In the genomic region with DNA sequence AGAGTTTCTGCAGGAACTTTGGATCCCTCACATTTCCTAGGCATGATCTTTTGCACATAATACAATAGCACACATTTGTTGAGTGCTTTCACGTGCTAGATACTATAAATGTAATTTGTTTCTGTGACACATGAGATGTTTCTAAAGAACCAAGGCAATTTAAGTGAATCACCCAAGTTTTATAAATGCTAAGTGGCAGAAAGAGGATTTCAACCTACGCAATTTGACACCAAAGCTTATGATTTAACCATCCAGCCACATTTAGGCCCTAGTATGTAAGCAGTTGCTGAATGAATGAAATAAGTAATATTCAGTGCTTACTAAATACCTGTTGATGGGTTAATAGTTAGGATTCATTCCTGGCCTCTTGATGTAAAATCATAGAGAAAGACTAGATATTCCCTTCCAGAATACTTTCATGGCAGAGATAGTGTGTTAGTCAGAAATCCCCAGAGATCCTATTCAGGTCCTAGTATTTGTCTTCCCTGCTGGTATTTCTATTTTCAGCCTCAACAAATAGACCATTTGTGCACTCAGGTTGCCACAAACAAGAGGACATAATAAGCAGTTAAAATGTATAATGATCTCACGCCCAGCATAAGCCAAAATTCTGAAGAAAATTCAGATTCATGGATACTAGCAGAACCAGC, we compare ENCODE assay signal across 22 cellular contexts.
DNase-seq lines count a peak whose midpoint lies in the region; ATAC-seq, FAIRE-seq and TF ChIP-seq lines count a peak whose summit lies in the region.
"Had no signal": no experiment of that assay in that cellular context is flagged by ENCODE, and none has a peak within 500 bp of the region (broad histone marks: within the 10 kb centered on the region; RNA-seq: fewer than 3 reads in every experiment).

No MANE protein-coding gene starts in this region.

- no peak for TF ChIP-seq RAD21 in A549 (conservative IDR thresholded peaks at IDR 0.05 in 1 of 2, IDR thresholded peaks at IDR 0.05 in 1 of 2)

- H3K9me3 ChIP-seq in A549 = no peaks in the 10 kb centered on the region
- H3K9me3 ChIP-seq: colonic mucosa, MG63, stomach, uterus had no signal

- no peak overlapping the region for H3K4me3 Mint-ChIP-seq in HFFc6
- H3K4me3 Mint-ChIP-seq: activated B cell treated with CpG ODN at 0.5 μM for 24 hours, memory B cell, T-helper 17 cell had no signal

- H3K4me2 ChIP-seq in A549 = peak overlapping the region; percentile 74; the same call in 2 of the 3 replicates

- H3K27me3 Mint-ChIP-seq in HFFc6 (ENCODE audit: insufficient read depth) = no peaks in the 10 kb centered on the region
- H3K27me3 Mint-ChIP-seq: activated B cell treated with CpG ODN at 0.5 μM for 24 hours, memory B cell, T-helper 17 cell had no signal

- no peaks in the 10 kb centered on the region for H3K9me3 Mint-ChIP-seq in HFFc6
- H3K9me3 Mint-ChIP-seq: memory B cell had no signal

- H3K4me1 ChIP-seq in A549 = peaks cover 72% of the 10 kb centered on the region
- H3K4me1 ChIP-seq: colonic mucosa, stomach, uterus had no signal

- ATAC-seq in A549 = no peak
- ATAC-seq in activated CD4-positive, CD25-positive, alpha-beta regulatory T cell treated with anti-CD3 and anti-CD28 coated beads, Interleukin-2, amount 50 U/mL, for 24 hours = no peak
- ATAC-seq: HCT116, T-helper 17 cell had no signal

- TF ChIP-seq POLR2A in A549 (IDR thresholded peaks at IDR 0.05; ENCODE audit: low read length) = no peak

- FAIRE-seq in A549 (lab: Jason Lieb, UNC) (peak; percentile 83), urothelium cell line (lab: Jason Lieb, UNC) (no peak)

- CTCF ChIA-PET in A549 (lab: Yijun Ruan, JAX) = interaction anchor here (1.1 kb wide), 1 partner anchor 370 kb away, joined by 3 read pairs; no protein-coding TSS in a partner anchor

- peak overlapping the region; percentile 70 to 86; a peak in 5 of 6 replicates for H3K27ac ChIP-seq in A549
- H3K27ac ChIP-seq: colonic mucosa, stomach, uterus had no signal

- H3K36me3 Mint-ChIP-seq in HFFc6 (ENCODE audit: low read depth) = no peaks in the 10 kb centered on the region
- H3K36me3 Mint-ChIP-seq: memory B cell had no signal

- POLR2A ChIA-PET in A549 (lab: Yijun Ruan, JAX) = no interaction called here

- DNase-seq in A549 (ENCODE audit: low read depth in 1 of 2, low spot score in 1 of 2) = no peak
- DNase-seq in HFFc6 = peak; percentile 10
- peak; percentile 17 for DNase-seq in NCI-H774 (lab: John Stamatoyannopoulos, UW)
- peak; percentile 37 for DNase-seq in fibroblast of peridontal ligament (ENCODE audit: extremely low read depth)
- DNase-seq in activated CD8-positive, alpha-beta memory T cell treated with anti-CD3 and anti-CD28 coated beads, Interleukin-2, amount 50 U/mL, for 4 hours = no peak
- no peak for DNase-seq in urothelium cell line (ENCODE audit: low spot score)
- DNase-seq in stimulated activated CD4-positive, alpha-beta T cell treated with anti-CD3 and anti-CD28 coated beads, Interleukin-4, amount 100 ng/mL, for 24 hours = no peak
- DNase-seq: ACHN; activated B cell treated with CpG ODN at 0.5 μM for 24 hours; activated effector memory CD4-positive, alpha-beta T cell treated with Interleukin-2 at 50 U/mL for 16 hours; colonic mucosa; GDM1; islet precursor cell; MG63; NCI-H2171 treated with DMSO at 0.1 percent for 48 hours; Right ventricle myocardium superior; stomach; T-helper 17 cell; uterus had no signal

- H3K4me1 Mint-ChIP-seq in HFFc6 (ENCODE audit: low read depth) = peaks cover 70% of the 10 kb centered on the region
- H3K4me1 Mint-ChIP-seq: activated B cell treated with CpG ODN at 0.5 μM for 24 hours, memory B cell, T-helper 17 cell had no signal

- TF ChIP-seq CTCF in A549 (IDR thresholded peaks at IDR 0.05) = no peak
- TF ChIP-seq CTCF in HFFc6 (IDR thresholded peaks at IDR 0.05) = no peak

- H3K27ac Mint-ChIP-seq in HFFc6 = peak overlapping the region; percentile 60
- H3K27ac Mint-ChIP-seq: activated B cell treated with CpG ODN at 0.5 μM for 24 hours, memory B cell, T-helper 17 cell had no signal

- WGBS in A549 (ENCODE audit: missing lambda C conversion rate) = 80% methylated on average over 3 of the region's 3 CpGs

- no peak for TF ChIP-seq EP300 in A549 (IDR thresholded peaks at IDR 0.05)

- no peak overlapping the region for H3K4me3 ChIP-seq in A549
- H3K4me3 ChIP-seq: colonic mucosa, MG63, stomach, uterus had no signal

TF ChIP-seq in A549, 52 proteins besides CTCF, POLR2A, EP300 and RAD21:
- TF ChIP-seq, protein P1, sequence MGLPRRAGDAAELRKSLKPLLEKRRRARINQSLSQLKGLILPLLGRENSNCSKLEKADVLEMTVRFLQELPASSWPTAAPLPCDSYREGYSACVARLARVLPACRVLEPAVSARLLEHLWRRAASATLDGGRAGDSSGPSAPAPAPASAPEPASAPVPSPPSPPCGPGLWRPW (IDR thresholded peaks at IDR 0.05) = no peak
- TF ChIP-seq GATA3 (IDR thresholded peaks at IDR 0.05; ENCODE audit: borderline replicate concordance) (no peak), CHD2 (IDR thresholded peaks at IDR 0.05; ENCODE audit: low read length, partially characterized antibody) (no peak), JUNB (IDR thresholded peaks at IDR 0.05) (no peak), ZNF302 (CRISPR knock-in tag; IDR thresholded peaks at IDR 0.05) (no peak), MYC (IDR thresholded peaks at IDR 0.05; ENCODE audit: borderline replicate concordance, low read length) (no peak), ZC3H11A (IDR thresholded peaks at IDR 0.05) (no peak), RCOR1 (IDR thresholded peaks at IDR 0.05; ENCODE audit: low read depth, low read length) (no peak), EHMT2 (IDR thresholded peaks at IDR 0.05; ENCODE audit: low read depth) (no peak)
- TF ChIP-seq, protein P2, sequence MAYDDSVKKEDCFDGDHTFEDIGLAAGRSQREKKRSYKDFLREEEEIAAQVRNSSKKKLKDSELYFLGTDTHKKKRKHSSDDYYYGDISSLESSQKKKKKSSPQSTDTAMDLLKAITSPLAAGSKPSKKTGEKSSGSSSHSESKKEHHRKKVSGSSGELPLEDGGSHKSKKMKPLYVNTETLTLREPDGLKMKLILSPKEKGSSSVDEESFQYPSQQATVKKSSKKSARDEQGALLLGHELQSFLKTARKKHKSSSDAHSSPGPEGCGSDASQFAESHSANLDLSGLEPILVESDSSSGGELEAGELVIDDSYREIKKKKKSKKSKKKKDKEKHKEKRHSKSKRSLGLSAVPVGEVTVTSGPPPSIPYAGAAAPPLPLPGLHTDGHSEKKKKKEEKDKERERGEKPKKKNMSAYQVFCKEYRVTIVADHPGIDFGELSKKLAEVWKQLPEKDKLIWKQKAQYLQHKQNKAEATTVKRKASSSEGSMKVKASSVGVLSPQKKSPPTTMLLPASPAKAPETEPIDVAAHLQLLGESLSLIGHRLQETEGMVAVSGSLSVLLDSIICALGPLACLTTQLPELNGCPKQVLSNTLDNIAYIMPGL (CRISPR knock-in tag; IDR thresholded peaks at IDR 0.05; ENCODE audit: borderline replicate concordance) = no peak

Comparison
In these comparisons a context has a peak if more than half of its experiments do, and no peak if none do; other contexts are left out.
1. DNase-seq: peak in HFFc6 (single experiment), NCI-H774 (single experiment) and fibroblast of peridontal ligament (single experiment); none in A549 (0 of 2), activated CD8-positive, alpha-beta memory T cell treated with anti-CD3 and anti-CD28 coated beads, Interleukin-2, amount 50 U/mL, for 4 hours (single experiment), urothelium cell line (single experiment) and stimulated activated CD4-positive, alpha-beta T cell treated with anti-CD3 and anti-CD28 coated beads, Interleukin-4, amount 100 ng/mL, for 24 hours (single experiment).